Comparison of ENCODE assay signal across 16 cellular contexts in genomic region chr2:233477548-233478433, GRCh38.
"Had no signal": no experiment of that assay in that cellular context is flagged by ENCODE, and none has a peak within 500 bp of the region (broad histone marks: within the 10 kb centered on the region; RNA-seq: fewer than 3 reads in every experiment).

No MANE protein-coding gene starts in this region.

- H3K27me3 ChIP-seq: body of pancreas, foreskin keratinocyte, pancreas, tibial artery had no signal

- H3K4me3 Mint-ChIP-seq: activated naive CD8-positive, alpha-beta T cell treated with anti-CD3 and anti-CD28 coated beads for 36 hours; central memory CD8-positive, alpha-beta T cell; immature natural killer cell; neural crest cell; stimulated activated naive B cell treated with anti-CD40 and anti-IgM and Interleukin-4, amounts not matched to agents 10 μg/mL and 1 μg/mL and 100 μg/mL, for 72 hours had no signal

- DNase-seq: activated CD4-positive, alpha-beta T cell treated with anti-CD3 and anti-CD28 coated beads, Interleukin-2, amount 50 U/mL, for 48 hours; activated naive CD8-positive, alpha-beta T cell treated with anti-CD3 and anti-CD28 coated beads for 36 hours; amygdala; body of pancreas; cortex of kidney; effector CD4-positive, alpha-beta T cell; foreskin keratinocyte; glutamatergic neuron; immature natural killer cell; lower lobe of right lung; pancreas; stimulated activated CD4-positive, alpha-beta T cell treated with anti-CD3 and anti-CD28 coated beads, Interleukin-2, amount 100 ng/mL, for 48 hours; stimulated activated naive B cell treated with anti-CD40 and anti-IgM and Interleukin-4, amounts not matched to agents 10 μg/mL and 1 μg/mL and 100 μg/mL, for 72 hours; tibial artery had no signal

- H3K27me3 Mint-ChIP-seq: activated naive CD8-positive, alpha-beta T cell treated with anti-CD3 and anti-CD28 coated beads for 36 hours; central memory CD8-positive, alpha-beta T cell; stimulated activated naive B cell treated with anti-CD40 and anti-IgM and Interleukin-4, amounts not matched to agents 10 μg/mL and 1 μg/mL and 100 μg/mL, for 72 hours had no signal

- H3K9me3 ChIP-seq: body of pancreas, lower lobe of right lung, pancreas, tibial artery had no signal

- H3K27ac ChIP-seq: body of pancreas, foreskin keratinocyte, pancreas, tibial artery had no signal

- ATAC-seq: body of pancreas; foreskin keratinocyte; lower lobe of right lung; pancreas; stimulated activated naive B cell treated with anti-CD40 and anti-IgM and Interleukin-4, amounts not matched to agents 10 μg/mL and 1 μg/mL and 100 μg/mL, for 72 hours had no signal

- H3K27ac Mint-ChIP-seq: activated naive CD8-positive, alpha-beta T cell treated with anti-CD3 and anti-CD28 coated beads for 36 hours; stimulated activated naive B cell treated with anti-CD40 and anti-IgM and Interleukin-4, amounts not matched to agents 10 μg/mL and 1 μg/mL and 100 μg/mL, for 72 hours had no signal

- H3K4me3 ChIP-seq: body of pancreas, lower lobe of right lung, pancreas, tibial artery had no signal

- H3K4me1 Mint-ChIP-seq: activated naive CD8-positive, alpha-beta T cell treated with anti-CD3 and anti-CD28 coated beads for 36 hours; central memory CD8-positive, alpha-beta T cell had no signal

- H3K9me3 Mint-ChIP-seq: activated naive CD8-positive, alpha-beta T cell treated with anti-CD3 and anti-CD28 coated beads for 36 hours; central memory CD8-positive, alpha-beta T cell; immature natural killer cell; stimulated activated naive B cell treated with anti-CD40 and anti-IgM and Interleukin-4, amounts not matched to agents 10 μg/mL and 1 μg/mL and 100 μg/mL, for 72 hours had no signal

- H3K4me1 ChIP-seq: body of pancreas, pancreas had no signal
